In genomic region chr12:31073527-31074332, GRCh38 we compare ENCODE assay signal across 8 cellular contexts. TPM values are rescaled to one million over a fixed set of nuclear protein-coding genes. Genes with fewer than 3 reads are reported as not detected.
A peak's percentile ranks its signal among the peaks of the same experiment; 100 is the strongest.
DNase-seq lines count a peak whose midpoint lies in the region; TF ChIP-seq lines count a peak whose summit lies in the region.
"Not testable (repeated sequence)": the region's sequence is repeated elsewhere in the genome, so short reads cannot be mapped to it uniquely, and the experiment has no call there.

DDX11 (plus strand) TSS chr12:31073860; CDS start chr12:31078394, 4,534 bp downstream.

- H3K27me3 ChIP-seq in H9 (ENCODE audit: insufficient read depth, low read length); MG63; neural progenitor cell; stomach smooth muscle (ENCODE audit: control insufficient read depth in 1 of 2, insufficient read depth in 2 of 2, low read length in 2 of 2): not testable (repeated sequence)

- TF ChIP-seq CTCF in H9 (conservative IDR thresholded peaks at IDR 0.05); fibroblast of villous mesenchyme (IDR thresholded peaks at IDR 0.05; ENCODE audit: insufficient read depth, low read depth, low read length); neural progenitor cell (IDR thresholded peaks at IDR 0.05): not testable (repeated sequence)

- H4K20me1 ChIP-seq in H9 (ENCODE audit: control insufficient read depth, insufficient read depth, insufficient read length); neural progenitor cell (ENCODE audit: low read depth): not testable (repeated sequence)

- not testable (repeated sequence) for H3K56ac ChIP-seq in H9 (ENCODE audit: insufficient read length, low read depth, low read length)

- H3K36me3 ChIP-seq in MG63; neural progenitor cell; stomach smooth muscle (ENCODE audit: control insufficient read depth in 2 of 2, insufficient read depth in 2 of 2, low read length in 2 of 2): not testable (repeated sequence)

- H3K27me3 Mint-ChIP-seq in H9 (ENCODE audit: low read depth); neural progenitor cell (ENCODE audit: insufficient read depth, low read depth): not testable (repeated sequence)

- H3K36me3 Mint-ChIP-seq in H9 (ENCODE audit: insufficient read depth in 1 of 3, low read depth in 3 of 3) = peaks cover 18 to 26% (median 22%) of the 10 kb centered on the region in 3 experiments
- peaks cover 17% of the 10 kb centered on the region for H3K36me3 Mint-ChIP-seq in neural progenitor cell

- not testable (repeated sequence) for H3T11ph ChIP-seq in H9 (ENCODE audit: low read length)

- not testable (repeated sequence) for H4K5ac ChIP-seq in H9 (ENCODE audit: insufficient read length, low read depth, low read length)

- not testable (repeated sequence) for H3K4me1 ChIP-seq in H9 (ENCODE audit: insufficient read depth, low read length); neural progenitor cell; stomach smooth muscle (ENCODE audit: control insufficient read depth, insufficient read depth, low read length)

- H4K91ac ChIP-seq in H9 (ENCODE audit: insufficient read length, low read depth, low read length) = not testable (repeated sequence)

- not testable (repeated sequence) for H2AK5ac ChIP-seq in H9 (ENCODE audit: insufficient read length, low read length)

- H3K9me3 ChIP-seq in H9 (ENCODE audit: control insufficient read depth, low read depth, low read length); MG63; neural progenitor cell (ENCODE audit: low read depth); stomach smooth muscle (ENCODE audit: control insufficient read depth in 2 of 2, low read length in 2 of 2): not testable (repeated sequence)

- H3K4ac ChIP-seq in H9 (ENCODE audit: low read depth, low read length) = not testable (repeated sequence)

- not testable (repeated sequence) for H3K23ac ChIP-seq in H9 (ENCODE audit: insufficient read length, low read depth, low read length)

- H2BK12ac ChIP-seq in H9 (ENCODE audit: insufficient read length, low read depth, low read length) = not testable (repeated sequence)

- H3K9me3 Mint-ChIP-seq in H9, neural progenitor cell: not testable (repeated sequence)

- H3K79me2 ChIP-seq in H9 (ENCODE audit: insufficient read depth, low read length) (peaks cover 15% of the 10 kb centered on the region; the same call in 1 of the 2 replicates), neural progenitor cell (ENCODE audit: low read depth) (peaks cover 41% of the 10 kb centered on the region)

- H3K4me3 ChIP-seq in MG63 (peak within 1 kb of the TSS; percentile 74), fibroblast of villous mesenchyme (ENCODE audit: low read depth, low read length) (peak within 1 kb of the TSS; percentile 72), neural progenitor cell (peak within 1 kb of the TSS; percentile 63), stomach smooth muscle (ENCODE audit: low read length in 2 of 2) (peak within 1 kb of the TSS; percentile 81 to 96)

- H2BK120ac ChIP-seq in H9 (ENCODE audit: low read depth, low read length, poor library complexity, severe bottlenecking) = not testable (repeated sequence)

- H3K4me2 ChIP-seq in H9 (ENCODE audit: insufficient read depth, insufficient read length, low read length) (peak within 1 kb of the TSS; percentile 76), neural progenitor cell (peak within 1 kb of the TSS; percentile 86)

- peaks cover 14% of the 10 kb centered on the region for H3F3A ChIP-seq in neural progenitor cell (ENCODE audit: low read depth)

- H3K9ac ChIP-seq in H9 (ENCODE audit: extremely low read depth, insufficient read length, low read length) = peak within 1 kb of the TSS; percentile 91
- peak within 1 kb of the TSS; percentile 29 for H3K9ac ChIP-seq in neural progenitor cell
- H3K9ac ChIP-seq in stomach smooth muscle (ENCODE audit: low read length in 2 of 2) = peak within 1 kb of the TSS; percentile 73 to 91

- H3K27ac ChIP-seq in H9 (ENCODE audit: insufficient read length, low read depth, low read length) (peak within 1 kb of the TSS; percentile 28), neural progenitor cell (peak within 1 kb of the TSS; percentile 82), stomach smooth muscle (ENCODE audit: low read length) (peak within 1 kb of the TSS; percentile 69)

- H3K27ac Mint-ChIP-seq in H9 (peak within 1 kb of the TSS; percentile 88 to 100 (median 100)), neural progenitor cell (peak within 1 kb of the TSS; percentile 92)

- DNase-seq in ELR (ENCODE audit: low read depth) (peak; percentile 95), H9 (peak; percentile 98), MG63 (peak; percentile 99), SHP77 (lab: John Stamatoyannopoulos, UW) (peak; percentile 98 to 99), fibroblast of villous mesenchyme (ENCODE audit: low read depth) (peak; percentile 93), neural progenitor cell (ENCODE audit: low spot score) (peak; percentile 94)
- DNase-seq in activated effector memory CD4-positive, alpha-beta T cell treated with Interleukin-2 at 50 U/mL for 16 hours = peak; percentile 91

- peaks cover 21 to 27% of the 10 kb centered on the region in 2 experiments for H3K4me1 Mint-ChIP-seq in H9
- H3K4me1 Mint-ChIP-seq in neural progenitor cell = peaks cover 29% of the 10 kb centered on the region

- no CpG with 5 or more reads among the region's 58 CpGs for WGBS in H9 (ENCODE audit: extremely low coverage, insufficient read length, low lambda C conversion rate)

- H2BK5ac ChIP-seq in H9 (ENCODE audit: insufficient read length, low read length) = not testable (repeated sequence)

- H3K23me2 ChIP-seq in H9 (ENCODE audit: insufficient read length, low read depth, low read length, poor library complexity, severe bottlenecking) = not testable (repeated sequence)

- not testable (repeated sequence) for H2BK15ac ChIP-seq in H9 (ENCODE audit: low read depth, low read length)

- H2BK20ac ChIP-seq in H9 (ENCODE audit: low read depth, low read length, poor library complexity, severe bottlenecking) = not testable (repeated sequence)

- H4K8ac ChIP-seq in H9 (replicated peaks; ENCODE audit: insufficient read length, low read depth, low read length) = not testable (repeated sequence)

- H2AFZ ChIP-seq in H9 (ENCODE audit: low read length) = not testable (repeated sequence)
- H2AFZ ChIP-seq in neural progenitor cell (replicated peaks) = peak within 1 kb of the TSS; percentile 95

- not testable (repeated sequence) for H3K79me1 ChIP-seq in H9 (ENCODE audit: insufficient read depth, low read depth, low read length, poor library complexity, severe bottlenecking)

- peak within 1 kb of the TSS; percentile 86 for H3K14ac ChIP-seq in H9 (ENCODE audit: insufficient read depth, low read length)

- H3K18ac ChIP-seq in H9 (ENCODE audit: insufficient read length, low read depth, low read length) = peak within 1 kb of the TSS; percentile 61

- H3K4me3 Mint-ChIP-seq in H9 = peak within 1 kb of the TSS; percentile 98 to 99
- peak within 1 kb of the TSS; percentile 97 for H3K4me3 Mint-ChIP-seq in neural progenitor cell

RNA-seq across cellular contexts. Expression of gene DDX11, which starts in this region (rescaled TPM):
- total RNA-seq in H9 (2021) (175 and 183 TPM in 2 replicates), fibroblast of villous mesenchyme (15.1 and 18.1 TPM in 2 replicates), neural progenitor cell (ENCODE audit: low replicate concordance) (80.1 and 98.0 TPM in 2 replicates)
- 48.6 and 70.8 TPM in 2 replicates for total RNA-seq in MG63 (2014; rRNA removed; shearing (Covaris generic); ENCODE audit: low replicate concordance)

Comparison
In these comparisons a context has a peak if more than half of its experiments do, and no peak if none do; other contexts are left out.
1. Peak in every context shown above with its lines: DNase-seq, H3K4me3 ChIP-seq and H3K27ac ChIP-seq.
2. H3K27ac ChIP-seq: peak in every context shown above with its lines; median percentile 82 in neural progenitor cell; 69 in stomach smooth muscle; 28 in H9.
3. H3K9ac ChIP-seq: peak in every context shown above with its lines; median percentile 91 in H9; 82 in stomach smooth muscle; 29 in neural progenitor cell.